ENCODE assay signal across 1 cellular context in genomic region chr10:79176949-79177602, GRCh38.
TF ChIP-seq lines count a peak whose summit lies in the region.

No MANE protein-coding gene starts in this region.

TF ChIP-seq in GM12878, 131 proteins besides CTCF, POLR2A, EP300 and RAD21 (continued from another document):
- TF ChIP-seq CUX1 (IDR thresholded peaks at IDR 0.05; ENCODE audit: insufficient replicate concordance, low read depth, low read length) (peak; percentile 11), PKNOX1 (IDR thresholded peaks at IDR 0.05) (no peak), RELB (IDR thresholded peaks at IDR 0.05; ENCODE audit: low read depth) (no peak), BCLAF1 (IDR thresholded peaks at IDR 0.05) (no peak), ATF2 (IDR thresholded peaks at IDR 0.05; ENCODE audit: low read length) (no peak)
